31 cellular contexts compared by ENCODE assay signal in the genomic region with DNA sequence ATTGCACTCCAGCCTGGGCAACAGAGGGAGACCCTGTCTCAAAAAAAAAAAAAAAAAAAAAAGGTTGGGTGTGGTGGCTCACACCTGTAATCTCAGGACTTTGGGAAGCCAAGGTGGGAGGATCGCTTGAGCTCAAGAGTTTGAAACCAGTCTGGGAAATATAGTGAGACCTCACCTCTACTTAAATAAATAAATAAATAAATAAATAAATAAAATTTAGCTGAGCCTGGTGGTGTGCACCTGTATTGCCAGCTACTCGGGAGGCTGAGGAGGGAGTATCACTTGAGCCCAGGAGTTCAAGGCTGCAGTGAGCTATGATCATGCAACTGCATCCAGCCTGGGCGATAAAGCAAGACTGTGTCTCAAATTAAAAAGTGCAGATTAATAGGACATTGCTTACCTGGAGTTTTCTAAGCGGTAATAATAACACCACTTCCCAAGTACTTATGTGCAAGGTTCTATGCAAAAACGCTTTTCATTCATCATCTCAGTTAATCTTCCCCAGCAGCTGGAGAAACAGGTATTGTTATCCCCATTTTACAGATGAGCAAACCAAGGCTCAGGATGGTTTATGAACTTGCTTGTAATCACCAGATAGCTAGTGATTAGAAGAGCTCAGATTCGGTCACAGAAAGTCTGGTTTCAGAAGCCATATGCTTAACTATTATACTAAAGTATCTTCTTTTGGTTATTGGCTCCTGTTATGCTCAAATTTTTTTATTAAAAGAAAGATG.
"Had no signal": no experiment of that assay in that cellular context is flagged by ENCODE, and none has a peak within 500 bp of the region (broad histone marks: within the 10 kb centered on the region; RNA-seq: fewer than 3 reads in every experiment).

No MANE protein-coding gene starts in this region.

- H3K4me1 Mint-ChIP-seq: natural killer cell; nephron; neural progenitor cell; stimulated activated memory B cell treated with anti-CD40 and anti-IgM and Interleukin-4, amounts not matched to agents 10 μg/mL and 1 μg/mL and 100 μg/mL, for 72 hours; stimulated activated naive CD8-positive, alpha-beta T cell treated with anti-CD3 and anti-CD28 coated beads, Interleukin-15, amount 100 ng/mL, for 72 hours had no signal

- ATAC-seq: natural killer cell; right cardiac atrium; sciatic nerve; stimulated activated memory B cell treated with anti-CD40 and anti-IgM and Interleukin-4, amounts not matched to agents 10 μg/mL and 1 μg/mL and 100 μg/mL, for 72 hours; stimulated activated naive CD8-positive, alpha-beta T cell treated with anti-CD3 and anti-CD28 coated beads, Interleukin-15, amount 100 ng/mL, for 72 hours; stimulated activated naive CD8-positive, alpha-beta T cell treated with anti-CD3 and anti-CD28 coated beads, Interleukin-15, Interleukin-2, amounts not matched to agents 100 U/mL and 50 U/mL, for 24 hours had no signal

- DNase-seq: natural killer cell; occipital lobe; ovary; posterior cingulate gyrus; psoas muscle; right cardiac atrium; spleen; stimulated activated CD4-positive, alpha-beta T cell treated with anti-CD3 and anti-CD28 coated beads, Interleukin-12 subunit alpha, Interleukin-12 subunit beta, amount 100 ng/mL, for 4 hours; stimulated activated CD4-positive, alpha-beta T cell treated with anti-CD3 and anti-CD28 coated beads, Interleukin-1b, Interleukin-23, amount 100 ng/mL, for 48 hours; stimulated activated CD4-positive, alpha-beta T cell treated with anti-CD3 and anti-CD28 coated beads, Interleukin-4, amount 100 ng/mL, for 1 hour; stimulated activated CD4-positive, alpha-beta T cell treated with anti-CD3 and anti-CD28 coated beads, Interleukin-4, amount 100 ng/mL, for 4 hours; stimulated activated CD8-positive, alpha-beta memory T cell treated with anti-CD3 and anti-CD28 coated beads, Interleukin-4, amount 100 ng/mL, for 48 hours; stimulated activated naive CD4-positive, alpha-beta T cell; stimulated activated naive CD8-positive, alpha-beta T cell treated with anti-CD3 and anti-CD28 coated beads, Interleukin-15, amount 100 ng/mL, for 72 hours; stimulated activated naive CD8-positive, alpha-beta T cell treated with anti-CD3 and anti-CD28 coated beads, Interleukin-15, Interleukin-2, amounts not matched to agents 100 U/mL and 50 U/mL, for 24 hours; substantia nigra; testis; tibial artery; transverse colon; upper lobe of right lung; uterus had no signal

- H3K9me3 Mint-ChIP-seq: natural killer cell; nephron; neural progenitor cell; stimulated activated memory B cell treated with anti-CD40 and anti-IgM and Interleukin-4, amounts not matched to agents 10 μg/mL and 1 μg/mL and 100 μg/mL, for 72 hours; stimulated activated naive CD8-positive, alpha-beta T cell treated with anti-CD3 and anti-CD28 coated beads, Interleukin-15, amount 100 ng/mL, for 72 hours; type B pancreatic cell had no signal

- H3K9me3 ChIP-seq: ovary, psoas muscle, spleen, suprapubic skin, testis, tibial artery, transverse colon, upper lobe of right lung, uterus had no signal

- H3K4me3 Mint-ChIP-seq: natural killer cell; nephron; neural progenitor cell; stimulated activated memory B cell treated with anti-CD40 and anti-IgM and Interleukin-4, amounts not matched to agents 10 μg/mL and 1 μg/mL and 100 μg/mL, for 72 hours; stimulated activated naive CD8-positive, alpha-beta T cell treated with anti-CD3 and anti-CD28 coated beads, Interleukin-15, amount 100 ng/mL, for 72 hours; type B pancreatic cell had no signal

- H3K36me3 Mint-ChIP-seq: natural killer cell; neural progenitor cell; stimulated activated memory B cell treated with anti-CD40 and anti-IgM and Interleukin-4, amounts not matched to agents 10 μg/mL and 1 μg/mL and 100 μg/mL, for 72 hours; type B pancreatic cell had no signal

- H3K27ac ChIP-seq: neural progenitor cell, ovary, parathyroid adenoma, psoas muscle, skin epidermis, spleen, suprapubic skin, testis, tibial artery, transverse colon, upper lobe of right lung, uterus had no signal

- H3K4me1 ChIP-seq: neural progenitor cell, psoas muscle, spleen, suprapubic skin, testis, tibial artery, transverse colon, upper lobe of right lung, uterus had no signal

- H3K27ac Mint-ChIP-seq: natural killer cell; nephron; neural progenitor cell; progenitor cell of endocrine pancreas; stimulated activated memory B cell treated with anti-CD40 and anti-IgM and Interleukin-4, amounts not matched to agents 10 μg/mL and 1 μg/mL and 100 μg/mL, for 72 hours; stimulated activated naive CD8-positive, alpha-beta T cell treated with anti-CD3 and anti-CD28 coated beads, Interleukin-15, amount 100 ng/mL, for 72 hours; type B pancreatic cell had no signal

- H3K36me3 ChIP-seq: neural progenitor cell, ovary, spleen, suprapubic skin, tibial artery, transverse colon, upper lobe of right lung, uterus had no signal

- H3K4me3 ChIP-seq: neural progenitor cell, ovary, psoas muscle, skin epidermis, smooth muscle cell, spleen, suprapubic skin, testis, tibial artery, transverse colon, upper lobe of right lung, uterus had no signal

- H3K27me3 Mint-ChIP-seq: stimulated activated memory B cell treated with anti-CD40 and anti-IgM and Interleukin-4, amounts not matched to agents 10 μg/mL and 1 μg/mL and 100 μg/mL, for 72 hours; stimulated activated naive CD8-positive, alpha-beta T cell treated with anti-CD3 and anti-CD28 coated beads, Interleukin-15, amount 100 ng/mL, for 72 hours had no signal

- H3K4me2 ChIP-seq: neural progenitor cell, smooth muscle cell had no signal
